In genomic region chr2:103615706-103616105, GRCh38 we compare ENCODE assay signal across 34 cellular contexts.
"Had no signal": no experiment of that assay in that cellular context is flagged by ENCODE, and none has a peak within 500 bp of the region (broad histone marks: within the 10 kb centered on the region; RNA-seq: fewer than 3 reads in every experiment).

No MANE protein-coding gene starts in this region.

- DNase-seq: activated B cell treated with CpG ODN at 0.5 μM for 24 hours; activated CD4-positive, alpha-beta memory T cell treated with anti-CD3 and anti-CD28 coated beads for 36 hours; activated CD4-positive, alpha-beta T cell treated with anti-CD3 and anti-CD28 coated beads for 4 hours; activated CD4-positive, alpha-beta T cell treated with anti-CD3 and anti-CD28 coated beads, Interleukin-2, amount 10 ng/mL, durations not matched to agents 24 days and 14 days; activated CD4-positive, alpha-beta T cell treated with anti-CD3 and anti-CD28 coated beads, Interleukin-2, amount 50 U/mL, for 1 hour; activated CD4-positive, alpha-beta T cell treated with anti-CD3 and anti-CD28 coated beads, Interleukin-2, amount 50 U/mL, for 4 hours; activated CD4-positive, CD25-positive, alpha-beta regulatory T cell treated with anti-CD3 and anti-CD28 coated beads, Interleukin-2, amount 50 U/mL, for 72 hours; activated CD8-positive, alpha-beta memory T cell treated with anti-CD3 and anti-CD28 coated beads, Interleukin-2, amount 50 U/mL, for 4 hours; activated CD8-positive, alpha-beta T cell treated with anti-CD3 and anti-CD28 coated beads for 36 hours; activated effector memory CD4-positive, alpha-beta T cell treated with anti-CD3 and anti-CD28 coated beads, Interleukin-2, amount 50 U/mL, for 16 hours; activated gamma-delta T cell treated with Interleukin-2 at 50 U/mL for 16 hours; activated naive CD4-positive, alpha-beta T cell; activated naive CD4-positive, alpha-beta T cell treated with anti-CD3 and anti-CD28 coated beads for 36 hours; activated naive CD4-positive, alpha-beta T cell treated with anti-CD3 and anti-CD28 coated beads, Interleukin-2, amount 50 U/mL, for 16 hours; activated naive CD8-positive, alpha-beta T cell treated with anti-CD3 and anti-CD28 coated beads for 36 hours; activated T-cell treated with anti-CD3 and anti-CD28 coated beads for 4 hours; activated T-cell treated with anti-CD3 and anti-CD28 coated beads, Interleukin-2, amount 50 U/mL, for 1 hour; activated T-cell treated with anti-CD3 and anti-CD28 coated beads, Interleukin-2, amount 50 U/mL, for 4 hours; activated T-cell treated with anti-CD3 and anti-CD28 coated beads, Interleukin-2, amount 50 U/mL, for 72 hours; adrenal gland; amniotic stem cell; aorta; body of pancreas; brain microvascular endothelial cell; central memory CD4-positive, alpha-beta T cell; T-helper 1 cell; T-helper 2 cell; T-helper 9 cell had no signal

- ATAC-seq: activated CD8-positive, alpha-beta T cell treated with anti-CD3 and anti-CD28 coated beads for 36 hours; activated naive CD4-positive, alpha-beta T cell treated with anti-CD3 and anti-CD28 coated beads, Interleukin-2, amount 50 U/mL, for 72 hours; activated T-cell treated with anti-CD3 and anti-CD28 coated beads, Interleukin-2, amount 50 U/mL, for 4 hours; activated T-cell treated with anti-CD3 and anti-CD28 coated beads, Interleukin-2, amount 50 U/mL, for 72 hours; activated T-helper 17 cell treated with anti-CD3 and anti-CD28 coated beads, Interleukin-2, amount 50 U/mL, for 72 hours; body of pancreas had no signal

- H3K36me3 ChIP-seq: adrenal gland, brain microvascular endothelial cell, breast epithelium had no signal

- H3K27me3 ChIP-seq: adrenal gland, body of pancreas, brain microvascular endothelial cell, breast epithelium had no signal

- H3K27ac ChIP-seq: adrenal gland, body of pancreas, brain microvascular endothelial cell, breast epithelium, VCaP had no signal

- H3K4me3 ChIP-seq: adrenal gland, body of pancreas, breast epithelium had no signal

- H3K9me3 ChIP-seq: adrenal gland had no signal

- H3K4me1 ChIP-seq: adrenal gland, body of pancreas, breast epithelium had no signal

- FAIRE-seq: astrocyte, TTC549 had no signal
